Comparison of ENCODE assay signal across 10 cellular contexts in the genomic region with DNA sequence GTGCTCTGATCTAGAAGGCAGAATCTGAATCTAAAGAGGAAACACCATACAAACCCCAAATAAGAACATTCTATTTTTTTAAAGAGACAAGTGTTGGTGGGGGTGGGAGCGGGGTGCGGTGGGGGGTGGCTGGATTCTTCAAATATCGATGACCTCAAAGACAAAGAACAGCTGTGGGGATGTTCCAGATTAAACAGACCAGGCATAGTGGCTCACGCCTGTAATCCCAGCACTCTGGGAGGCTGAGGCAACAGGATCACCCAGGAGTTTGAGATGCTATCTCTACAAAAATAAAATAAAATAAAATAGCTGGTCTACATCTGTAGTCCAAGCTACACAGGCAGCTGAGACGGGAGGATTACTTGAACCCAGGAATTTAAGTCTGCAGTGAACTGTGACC. TPM values are rescaled to one million over a fixed set of nuclear protein-coding genes. Genes with fewer than 3 reads are reported as not detected.
"Had no signal": no experiment of that assay in that cellular context is flagged by ENCODE, and none has a peak within 500 bp of the region (broad histone marks: within the 10 kb centered on the region; RNA-seq: fewer than 3 reads in every experiment).

No MANE protein-coding gene starts in this region.

- H3K36me3 ChIP-seq: HAP-1 had no signal

- DNase-seq: GM23248, GOT3, H7, HFFc6, IMR-90 had no signal

- H3K27ac ChIP-seq: GM23248 had no signal

- H3K9me3 ChIP-seq: HAP-1 had no signal

- H3K9ac ChIP-seq: GM23248 had no signal

- H3K4me3 ChIP-seq: GM23248, HAP-1, K562 had no signal

- H3K4me1 ChIP-seq: HAP-1 had no signal

- ATAC-seq: HCT116, K562 had no signal

- H2AFZ ChIP-seq: GM23248 had no signal

RNA-seq across cellular contexts. Expression of gene ATP1A4, which starts 5.0 kb away (rescaled TPM):
- total RNA-seq: GM23248, H4, HFFc6, HT-29, IMR-90, K562 had no signal
- polyA plus RNA-seq: GM23248, IMR-90 had no signal

RNA-seq across cellular contexts. Expression of gene CASQ1, which starts 34.0 kb away (rescaled TPM):
- total RNA-seq: HT-29, K562 had no signal
- polyA plus RNA-seq: GM23248, K562 had no signal

RNA-seq across cellular contexts. Expression of gene ATP1A2, which starts 40.8 kb away (rescaled TPM):
- total RNA-seq: H4, HT-29 had no signal
